Comparison of ENCODE assay signal across 6 cellular contexts in the genomic region with DNA sequence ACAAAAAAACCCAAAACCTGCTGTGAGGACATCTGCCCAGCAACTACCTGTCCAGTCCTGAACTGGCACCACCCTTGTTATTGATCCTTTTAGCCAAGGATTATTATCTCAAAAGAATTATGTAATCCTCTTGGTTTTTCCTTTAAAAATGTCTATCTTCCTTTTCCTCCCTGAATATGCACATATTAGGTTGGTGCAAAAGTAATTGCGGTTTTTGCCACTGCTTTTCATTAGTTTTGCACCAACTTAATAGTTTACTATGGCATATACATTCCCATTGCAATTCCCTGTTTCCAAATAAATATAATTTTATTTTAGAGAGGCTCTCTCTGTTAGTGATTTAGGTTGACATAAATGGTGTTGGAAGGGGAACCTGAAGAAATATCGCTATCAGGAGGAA.
"Had no signal": no experiment of that assay in that cellular context is flagged by ENCODE, and none has a peak within 500 bp of the region (broad histone marks: within the 10 kb centered on the region; RNA-seq: fewer than 3 reads in every experiment).

No MANE protein-coding gene starts in this region.

- DNase-seq: IMR-90, KBM-7, KG1 had no signal

- H3K9ac ChIP-seq: KMS-11 had no signal

- FAIRE-seq: HTR-8/SVneo had no signal

- H3K4me2 ChIP-seq: KMS-11 had no signal

- H3K27ac ChIP-seq: HL-60, KMS-11 had no signal
